Comparison of ENCODE assay signal across 21 cellular contexts in genomic region chr7:106075937-106076336, GRCh38. TPM values are rescaled to one million over a fixed set of nuclear protein-coding genes. Genes with fewer than 3 reads are reported as not detected.
DNase-seq lines count a peak whose midpoint lies in the region; ATAC-seq, FAIRE-seq and TF ChIP-seq lines count a peak whose summit lies in the region.
"Had no signal": no experiment of that assay in that cellular context is flagged by ENCODE, and none has a peak within 500 bp of the region (broad histone marks: within the 10 kb centered on the region; RNA-seq: fewer than 3 reads in every experiment).

No MANE protein-coding gene starts in this region.

- H3K9me3 ChIP-seq in Loucy (ENCODE audit: insufficient read depth, low read depth, low read length) = no peaks in the 10 kb centered on the region
- no peaks in the 10 kb centered on the region for H3K9me3 ChIP-seq in GM12878 (replicated peaks; ENCODE audit: control insufficient read depth, insufficient read depth, low read length)
- H3K9me3 ChIP-seq: breast epithelium, prostate gland had no signal

- H3K27ac ChIP-seq in GM12878 (ENCODE audit: control insufficient read depth, insufficient read depth) = no peak overlapping the region
- H3K27ac ChIP-seq: breast epithelium, prostate gland, skin epidermis had no signal

- H3K27me3 ChIP-seq in Loucy (ENCODE audit: insufficient read depth, low read length, poor library complexity, severe bottlenecking) (no peaks in the 10 kb centered on the region), GM12878 (replicated peaks in 1 of 2; ENCODE audit: control insufficient read depth in 2 of 2, insufficient read depth in 2 of 2, low read length in 1 of 2) (no peaks in the 10 kb centered on the region)
- H3K27me3 ChIP-seq: breast epithelium had no signal

- no peak overlapping the region for H3K4me3 ChIP-seq in Loucy (ENCODE audit: low read length, poor library complexity, severe bottlenecking)
- H3K4me3 ChIP-seq in GM12878 = no peak overlapping the region
- H3K4me3 ChIP-seq: breast epithelium, prostate gland, skin epidermis had no signal

- H3F3A ChIP-seq in Loucy (ENCODE audit: low read depth) = peaks cover 11% of the 10 kb centered on the region

- H3K4me2 ChIP-seq in Loucy (ENCODE audit: low read depth, low read length, poor library complexity, severe bottlenecking) (peak overlapping the region; percentile 16), GM12878 (ENCODE audit: control insufficient read depth, insufficient read depth) (peak overlapping the region; percentile 46; the same call in 1 of the 2 replicates)

- no peak for TF ChIP-seq EP300 in GM12878 (IDR thresholded peaks at IDR 0.05; ENCODE audit: borderline replicate concordance in 1 of 2, control insufficient read depth in 1 of 2, low read depth in 2 of 2, low read length in 2 of 2)

- H3K4me1 ChIP-seq in Loucy (ENCODE audit: insufficient read depth, low read length, poor library complexity, severe bottlenecking) (peaks cover 82% of the 10 kb centered on the region), GM12878 (ENCODE audit: control insufficient read depth, insufficient read depth, low read length) (peaks cover 44% of the 10 kb centered on the region)
- H3K4me1 ChIP-seq: breast epithelium had no signal

- 54% methylated on average over 2 of the region's 2 CpGs for WGBS in GM12878 (ENCODE audit: insufficient coverage, insufficient replicate concordance, low lambda C conversion rate, missing lambda C conversion rate)

- TF ChIP-seq CTCF in Loucy (conservative IDR thresholded peaks at IDR 0.05; ENCODE audit: low read length) (no peak), GM12878 (IDR thresholded peaks at IDR 0.05 in 2 of 3, conservative IDR thresholded peaks at IDR 0.05 in 1 of 3; ENCODE audit: control insufficient read depth in 2 of 3, extremely low read depth in 1 of 3, insufficient read depth in 1 of 3, low read depth in 3 of 3, low read length in 3 of 3) (no peak)

- no peak for FAIRE-seq in GM12878 (lab: Jason Lieb, UNC)
- FAIRE-seq: islet of Langerhans had no signal

- H2AFZ ChIP-seq in Loucy (ENCODE audit: low read length) = peak overlapping the region; percentile 42; the same call in 1 of the 2 replicates
- H2AFZ ChIP-seq in GM12878 (ENCODE audit: control insufficient read depth, low read depth, low read length) = no peak overlapping the region; the same call in 1 of the 2 replicates

- H4K20me1 ChIP-seq in Loucy (ENCODE audit: insufficient read depth, low read length, poor library complexity, severe bottlenecking) = no peaks in the 10 kb centered on the region
- no peaks in the 10 kb centered on the region for H4K20me1 ChIP-seq in GM12878 (ENCODE audit: control insufficient read depth, insufficient read depth)

- DNase-seq in NCI-H1694 treated with DMSO at 0.1 percent for 48 hours (lab: John Stamatoyannopoulos, UW) (peak; percentile 21), NCI-H1694 (lab: John Stamatoyannopoulos, UW) (no peak), GM12878 (ENCODE audit: low read depth, low spot score) (no peak), putamen (ENCODE audit: low spot score) (peak; percentile 47), glomerular visceral epithelial cell (ENCODE audit: extremely low spot score) (no peak)
- DNase-seq: activated CD4-positive, alpha-beta T cell treated with anti-CD3 and anti-CD28 coated beads, Interleukin-2, amount 10 ng/mL, durations not matched to agents 7 days and 5 days; activated CD8-positive, alpha-beta memory T cell treated with anti-CD3 and anti-CD28 coated beads, Interleukin-2, amount 50 U/mL, for 4 hours; activated effector memory CD4-positive, alpha-beta T cell treated with Interleukin-2 at 50 U/mL for 16 hours; activated naive CD8-positive, alpha-beta T cell treated with anti-CD3 and anti-CD28 coated beads, Interleukin-2, amount 50 U/mL, for 24 hours; foreskin fibroblast; NCI-H1092 treated with DMSO at 0.1 percent for 48 hours; NCI-H226; stimulated activated CD4-positive, alpha-beta T cell treated with anti-CD3 and anti-CD28 coated beads, Interleukin-4, amount 100 ng/mL, for 1 hour had no signal

- no peaks in the 10 kb centered on the region for H3K9me2 ChIP-seq in Loucy (replicated peaks; ENCODE audit: low read depth, low read length)

- BruUV-seq in GM12878 (replicated peaks; lab: Mats Ljungman, UMichigan) = no TSS peak

- in situ Hi-C loops in GM12878 (cut with MboI) = no loop called here

- TF ChIP-seq POLR2A in GM12878 (IDR thresholded peaks at IDR 0.05; ENCODE audit: low read depth, low read length) = no peak

- intact Hi-C loops in GM12878 (cut with micrococcal nuclease; ENCODE audit: unreplicated experiment) = loop anchor here (2.0 kb wide), 1 partner anchor 13 kb away; no protein-coding TSS in a partner anchor

- POLR2A ChIA-PET in GM12878 (lab: Charles Lee) = no interaction called here

- no peak for ATAC-seq in GM12878
- no peak for ATAC-seq in HG02798 (IDR thresholded peaks at IDR 0.05; ENCODE audit: poor library complexity, unreplicated experiment)
- no peak for ATAC-seq in GM21447 (IDR thresholded peaks at IDR 0.05; ENCODE audit: unreplicated experiment)
- ATAC-seq: activated naive CD8-positive, alpha-beta T cell treated with anti-CD3 and anti-CD28 coated beads, Interleukin-2, amount 50 U/mL, for 24 hours; natural killer cell treated with Interleukin-12 subunit alpha and Interleukin-12 subunit beta and Interleukin-15 and Interleukin-18, amount 100 ng/mL, for 72 hours had no signal

- H3K9ac ChIP-seq in Loucy (ENCODE audit: low read depth, low read length, poor library complexity, severe bottlenecking) (no peak overlapping the region), GM12878 (ENCODE audit: control insufficient read depth, insufficient read depth, low read length) (no peak overlapping the region)

- RAD21 ChIA-PET in GM12878 (lab: Charles Lee; ENCODE audit: unreplicated experiment) = interaction anchor here (2.5 to 8.3 kb wide), 2 partner anchors 9 to 17 kb away, joined by 10 to 118 read pairs; no protein-coding TSS in a partner anchor

- CTCF ChIA-PET in GM12878 (lab: Yijun Ruan, JAX) = interaction anchor here (0.8 to 2.9 kb wide), 4 partner anchors 18 to 91 kb away, joined by 3 to 16 read pairs (median 4); no protein-coding TSS in a partner anchor

- H3K79me2 ChIP-seq in Loucy (ENCODE audit: insufficient read depth, low read length) (peaks cover under 1% of the 10 kb centered on the region; the same call in 1 of the 2 replicates), GM12878 (ENCODE audit: control insufficient read depth, insufficient read depth, low read length) (no peaks in the 10 kb centered on the region)

- SMC1A ChIA-PET in GM12878 (lab: Charles Lee; ENCODE audit: uncharacterized antibody, unreplicated experiment) = interaction anchor here (1.1 to 10.3 kb wide), 6 partner anchors 14 to 78 kb away, joined by 3 to 164 read pairs (median 18); no protein-coding TSS in a partner anchor

- no peak for TF ChIP-seq RAD21 in GM12878 (IDR thresholded peaks at IDR 0.05; ENCODE audit: insufficient read depth, low read depth, low read length)

- H3K36me3 ChIP-seq in Loucy (ENCODE audit: insufficient read depth, low read length) = no peaks in the 10 kb centered on the region
- no peaks in the 10 kb centered on the region for H3K36me3 ChIP-seq in GM12878 (ENCODE audit: control insufficient read depth in 2 of 2, insufficient read depth in 2 of 2, low read length in 1 of 2)
- H3K36me3 ChIP-seq: breast epithelium, prostate gland had no signal

TF ChIP-seq in GM12878, 131 proteins besides CTCF, POLR2A, EP300 and RAD21 (continues in another document):
- no peak for TF ChIP-seq E2F4 (IDR thresholded peaks at IDR 0.05; ENCODE audit: low read depth, low read length)

RNA-seq across cellular contexts. Expression of gene SYPL1, which starts 36.2 kb away (rescaled TPM):
- total RNA-seq in GM12878 (2013; cell fraction: nucleolus; rRNA removed) = 43.4 and 44.9 TPM in 2 replicates
- total RNA-seq in GM12878 (2014; rRNA removed) (34.5 and 41.2 TPM in 2 replicates), GM12878 (2014; rRNA removed; fragmentation: Illumina TruSeq; extraction: Trizol) (43.5 and 44.3 TPM in 2 replicates), GM12878 (2021) (63.5 and 69.1 TPM in 2 replicates)
- polyA plus RNA-seq in GM12878 (2011; ENCODE audit: low read depth) = 23.9 TPM
- polyA plus RNA-seq in GM12878 (2011; rRNA removed) (97.0 and 138 TPM in 2 replicates), GM12878 (2014; fragmentation: Illumina TruSeq; extraction: Trizol) (78.4 and 104 TPM in 2 replicates), GM12878 (2014; fragmentation: Nextera tagmentation; extraction: Ambion mirVana) (100 to 1,000 TPM; 109 to 177 TPM), GM12878 (2014; rRNA removed) (46.1 and 56.9 TPM in 2 replicates), GM12878 (2016; fragmentation: Nextera tagmentation; extraction: Ambion mirVana) (100 to 1,000 TPM in 1 of 2 experiments, 10 to 100 TPM in 1; 96.2 to 103 TPM)
- 50.4 and 71.4 TPM in 2 replicates for polyA plus RNA-seq in GM12878 (2011; cell fraction: cytosol; rRNA removed)
- 22.1 and 24.2 TPM in 2 replicates for polyA plus RNA-seq in GM12878 (2011; cell fraction: nucleus; rRNA removed)
- polyA plus RNA-seq in GM12878 (2012) = 46.9 and 54.4 TPM in 2 replicates
- polyA minus RNA-seq in GM12878 (2011; rRNA and poly(A)+ RNA removed) = 105 and 152 TPM in 2 replicates
- polyA minus RNA-seq in GM12878 (2011; cell fraction: cytosol; rRNA and poly(A)+ RNA removed) = 36.2 and 36.9 TPM in 2 replicates
- polyA minus RNA-seq in GM12878 (2011; cell fraction: nucleus; rRNA and poly(A)+ RNA removed) = 22.6 and 37.8 TPM in 2 replicates

Comparison
In these comparisons a context has a peak if more than half of its experiments do, and no peak if none do; other contexts are left out.
1. DNase-seq: peak in NCI-H1694 treated with DMSO at 0.1 percent for 48 hours (single experiment) and putamen (single experiment); none in NCI-H1694 (single experiment), GM12878 (single experiment) and glomerular visceral epithelial cell (single experiment).